ENCODE assay signal across 11 cellular contexts in the genomic region with DNA sequence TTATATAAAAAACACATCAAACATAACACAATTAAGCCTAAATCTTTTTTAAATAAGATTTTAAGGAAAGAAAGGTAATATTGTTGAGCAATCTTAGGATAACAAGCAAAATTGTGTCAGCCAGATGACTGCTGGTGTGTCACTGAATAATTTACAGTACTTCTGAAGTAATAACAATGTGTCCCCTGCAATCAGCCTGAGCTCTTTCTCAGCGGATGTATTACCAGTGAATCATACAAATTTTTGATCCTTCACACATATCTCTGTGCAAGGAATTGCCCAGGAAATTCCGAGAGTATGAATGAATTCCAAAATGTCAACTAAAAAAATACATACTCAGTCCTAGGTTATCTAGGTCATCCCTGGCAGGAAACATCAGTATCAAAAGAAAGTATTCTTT.
DNase-seq lines count a peak whose midpoint lies in the region; ATAC-seq and TF ChIP-seq lines count a peak whose summit lies in the region.
"Had no signal": no experiment of that assay in that cellular context is flagged by ENCODE, and none has a peak within 500 bp of the region (broad histone marks: within the 10 kb centered on the region; RNA-seq: fewer than 3 reads in every experiment).

No MANE protein-coding gene starts in this region.

- ATAC-seq in GM18867 (IDR thresholded peaks at IDR 0.05; ENCODE audit: unreplicated experiment) (no peak), HG02571 (IDR thresholded peaks at IDR 0.05; ENCODE audit: unreplicated experiment) (no peak)

- H3K27me3 ChIP-seq in BJ (ENCODE audit: control insufficient read depth, insufficient read depth, low read length): no peaks in the 10 kb centered on the region
- H3K27me3 ChIP-seq: suprapubic skin had no signal

- CTCF ChIA-PET in BJ (lab: Yijun Ruan, JAX): no interaction called here

- H3K4me1 Mint-ChIP-seq in mesothelial cell of epicardium: peaks cover 26% of the 10 kb centered on the region

- DNase-seq in BJ (ENCODE audit: low read depth) (peak; percentile 61), NCI-H226 (peak; percentile 94), dermis blood vessel endothelial cell (peak; percentile 95), mesothelial cell of epicardium (ENCODE audit: low spot score in 2 of 2, unreplicated experiment in 2 of 2) (no peak), GM13976 (ENCODE audit: low spot score) (no peak), SIG-M5 treated with dmso at 0.1 percent for 504 hours (lab: John Stamatoyannopoulos, UW; ENCODE audit: unreplicated experiment) (no peak)
- DNase-seq: kidney, NCI-H1105 had no signal

- in situ Hi-C loops in GM13976 (cut with MboI; ENCODE audit: low sequenced_read_pairs, unreplicated experiment): no loop called here

- peaks cover 2% of the 10 kb centered on the region for H3K36me3 Mint-ChIP-seq in mesothelial cell of epicardium

- no peak overlapping the region for H3K4me3 Mint-ChIP-seq in mesothelial cell of epicardium

- no peaks in the 10 kb centered on the region for H3K27me3 Mint-ChIP-seq in mesothelial cell of epicardium (ENCODE audit: low read depth)

- no peaks in the 10 kb centered on the region for H3K36me3 ChIP-seq in BJ (ENCODE audit: control insufficient read depth, insufficient read depth, low read length)
- H3K36me3 ChIP-seq: suprapubic skin had no signal

- POLR2A ChIA-PET in BJ (lab: Charles Lee): no interaction called here

- H3K27ac Mint-ChIP-seq in mesothelial cell of epicardium: peak overlapping the region; percentile 69

- H3K4me3 ChIP-seq in BJ (ENCODE audit: low read depth, low read length): no peak overlapping the region
- H3K4me3 ChIP-seq: suprapubic skin had no signal

- TF ChIP-seq CTCF in BJ (IDR thresholded peaks at IDR 0.05; ENCODE audit: insufficient read depth, low read depth, low read length) (no peak), mesothelial cell of epicardium (IDR thresholded peaks at IDR 0.05; ENCODE audit: unreplicated experiment) (no peak), GM13976 (IDR thresholded peaks at IDR 0.05; ENCODE audit: borderline replicate concordance, control extremely low read depth, extremely low read depth, insufficient read depth, missing control alignments) (no peak)

- H3K9me3 Mint-ChIP-seq in mesothelial cell of epicardium: no peaks in the 10 kb centered on the region

Comparison
In these comparisons a context has a peak if more than half of its experiments do, and no peak if none do; other contexts are left out.
1. DNase-seq: peak in BJ (single experiment), NCI-H226 (single experiment) and dermis blood vessel endothelial cell (single experiment); none in mesothelial cell of epicardium (0 of 2), GM13976 (single experiment) and SIG-M5 treated with dmso at 0.1 percent for 504 hours (single experiment).